27 cellular contexts compared by ENCODE assay signal in genomic region chr12:49036029-49036428, GRCh38. TPM values are rescaled to one million over a fixed set of nuclear protein-coding genes. Genes with fewer than 3 reads are reported as not detected.
"Had no signal": no experiment of that assay in that cellular context is flagged by ENCODE, and none has a peak within 500 bp of the region (broad histone marks: within the 10 kb centered on the region; RNA-seq: fewer than 3 reads in every experiment).

No MANE protein-coding gene starts in this region.

- H3K27ac Mint-ChIP-seq: activated CD8-positive, alpha-beta memory T cell treated with anti-CD3 and anti-CD28 coated beads, Interleukin-2, amount 10 ng/mL, durations not matched to agents 7 days and 5 days; activated naive CD8-positive, alpha-beta T cell treated with anti-CD3 and anti-CD28 coated beads, Interleukin-2, amount 50 U/mL, for 24 hours; activated T-cell treated with anti-CD3 and anti-CD28 coated beads, Interleukin-2, amount 50 U/mL, for 24 hours had no signal

- H3K4me1 ChIP-seq: ascending aorta, body of pancreas, Peyer's patch, SJCRH30 had no signal

- H3K4me1 Mint-ChIP-seq: activated CD8-positive, alpha-beta memory T cell treated with anti-CD3 and anti-CD28 coated beads, Interleukin-2, amount 10 ng/mL, durations not matched to agents 7 days and 5 days; activated naive CD8-positive, alpha-beta T cell treated with anti-CD3 and anti-CD28 coated beads, Interleukin-2, amount 50 U/mL, for 24 hours had no signal

- H3K27me3 ChIP-seq: ascending aorta, body of pancreas, Peyer's patch, SJCRH30 had no signal

- H3K27me3 Mint-ChIP-seq: activated CD8-positive, alpha-beta memory T cell treated with anti-CD3 and anti-CD28 coated beads, Interleukin-2, amount 10 ng/mL, durations not matched to agents 7 days and 5 days; activated naive CD8-positive, alpha-beta T cell treated with anti-CD3 and anti-CD28 coated beads, Interleukin-2, amount 50 U/mL, for 24 hours; activated T-cell treated with anti-CD3 and anti-CD28 coated beads, Interleukin-2, amount 50 U/mL, for 24 hours had no signal

- H3K9me3 ChIP-seq: ascending aorta, body of pancreas, Peyer's patch, SJCRH30, SK-N-SH had no signal

- H3K27ac ChIP-seq: ascending aorta, body of pancreas, Peyer's patch, RWPE1, SJCRH30 had no signal

- ATAC-seq: activated CD4-positive, CD25-positive, alpha-beta regulatory T cell treated with anti-CD3 and anti-CD28 coated beads, Interleukin-2, amount 50 U/mL, for 24 hours; activated CD8-positive, alpha-beta memory T cell treated with anti-CD3 and anti-CD28 coated beads, Interleukin-2, amount 10 ng/mL, durations not matched to agents 7 days and 5 days; activated naive CD4-positive, alpha-beta T cell treated with anti-CD3 and anti-CD28 coated beads, Interleukin-2, amount 50 U/mL, for 72 hours; activated naive CD8-positive, alpha-beta T cell treated with anti-CD3 and anti-CD28 coated beads, Interleukin-2, amount 50 U/mL, for 24 hours; body of pancreas had no signal

- H3K4me3 Mint-ChIP-seq: activated CD8-positive, alpha-beta memory T cell treated with anti-CD3 and anti-CD28 coated beads, Interleukin-2, amount 10 ng/mL, durations not matched to agents 7 days and 5 days; activated naive CD8-positive, alpha-beta T cell treated with anti-CD3 and anti-CD28 coated beads, Interleukin-2, amount 50 U/mL, for 24 hours; activated T-cell treated with anti-CD3 and anti-CD28 coated beads, Interleukin-2, amount 50 U/mL, for 24 hours had no signal

- H3K9me3 Mint-ChIP-seq: activated naive CD4-positive, alpha-beta T cell treated with anti-CD3 and anti-CD28 coated beads, Interleukin-2, amount 50 U/mL, for 72 hours; activated naive CD8-positive, alpha-beta T cell treated with anti-CD3 and anti-CD28 coated beads, Interleukin-2, amount 50 U/mL, for 24 hours; activated T-cell treated with anti-CD3 and anti-CD28 coated beads, Interleukin-2, amount 50 U/mL, for 24 hours had no signal

- DNase-seq: activated CD4-positive, alpha-beta T cell treated with anti-CD3 and anti-CD28 coated beads for 48 hours; activated CD4-positive, alpha-beta T cell treated with anti-CD3 and anti-CD28 coated beads, Interleukin-2, amount 50 U/mL, for 4 hours; activated CD8-positive, alpha-beta memory T cell treated with anti-CD3 and anti-CD28 coated beads, Interleukin-2, amount 10 ng/mL, durations not matched to agents 7 days and 5 days; activated effector memory CD4-positive, alpha-beta T cell treated with anti-CD3 and anti-CD28 coated beads, Interleukin-2, amount 50 U/mL, for 16 hours; activated naive CD4-positive, alpha-beta T cell treated with Interleukin-2 at 50 U/mL for 16 hours; activated naive CD8-positive, alpha-beta T cell treated with anti-CD3 and anti-CD28 coated beads, Interleukin-2, amount 50 U/mL, for 24 hours; activated T-cell treated with anti-CD3 and anti-CD28 coated beads, Interleukin-2, amount 50 U/mL, for 24 hours; amniotic stem cell; body of pancreas; central memory CD4-positive, alpha-beta T cell; Karpas-422; NCI-H1105 treated with DMSO at 0.1 percent for 48 hours; NCI-H1436 treated with DMSO at 0.1 percent for 48 hours; NCI-H187; NCI-H2081; NCI-H510A treated with DMSO at 0.1 percent for 48 hours; Peyer's patch; SJCRH30; SK-N-SH; SW 1271 had no signal

- H3K4me3 ChIP-seq: ascending aorta, body of pancreas, Peyer's patch, SJCRH30 had no signal

RNA-seq across cellular contexts. Expression of gene RHEBL1, which starts 33.8 kb away (rescaled TPM):
- total RNA-seq: ascending aorta, body of pancreas, Peyer's patch had no signal

RNA-seq across cellular contexts. Expression of gene DDN, which starts 36.9 kb away (rescaled TPM):
- total RNA-seq: ascending aorta had no signal

RNA-seq across cellular contexts. Expression of gene WNT1, which starts 57.9 kb away (rescaled TPM):
- total RNA-seq: ascending aorta; body of pancreas; bronchial epithelial cell; Peyer's patch; Right ventricle myocardium superior; SJCRH30; T-helper 1 cell treated with Interleukin-12 subunit alpha and Interleukin-12 subunit beta and Interleukin-4 antibody, amounts not matched to agents 30 ng/mL and 1 ng/mL, for 36 hours had no signal
